In genomic region chr17:82354804-82355308, GRCh38 we compare ENCODE assay signal across 32 cellular contexts. TPM values are rescaled to one million over a fixed set of nuclear protein-coding genes. Genes with fewer than 3 reads are reported as not detected.
"Had no signal": no experiment of that assay in that cellular context is flagged by ENCODE, and none has a peak within 500 bp of the region (broad histone marks: within the 10 kb centered on the region; RNA-seq: fewer than 3 reads in every experiment).

No MANE protein-coding gene starts in this region.

- H3K4me1 ChIP-seq: adrenal gland, gastrocnemius medialis had no signal

- H3K27ac ChIP-seq: adrenal gland, foreskin keratinocyte, gastrocnemius medialis, heart left ventricle had no signal

- DNase-seq: activated CD4-positive, alpha-beta memory T cell treated with anti-CD3 and anti-CD28 coated beads, Interleukin-2, amount 10 ng/mL, durations not matched to agents 7 days and 5 days; activated CD4-positive, alpha-beta T cell treated with anti-CD3 and anti-CD28 coated beads for 1 hour; activated CD4-positive, alpha-beta T cell treated with anti-CD3 and anti-CD28 coated beads for 4 hours; activated CD4-positive, alpha-beta T cell treated with anti-CD3 and anti-CD28 coated beads, Interleukin-2, amount 10 ng/mL, durations not matched to agents 7 days and 5 days; activated CD4-positive, alpha-beta T cell treated with anti-CD3 and anti-CD28 coated beads, Interleukin-2, amount 50 U/mL, for 4 hours; activated CD8-positive, alpha-beta memory T cell treated with anti-CD3 and anti-CD28 coated beads, Interleukin-2, amount 50 U/mL, for 48 hours; activated effector memory CD4-positive, alpha-beta T cell treated with anti-CD3 and anti-CD28 coated beads, Interleukin-2, amount 50 U/mL, for 16 hours; activated naive CD4-positive, alpha-beta T cell treated with anti-CD3 and anti-CD28 coated beads for 36 hours; activated naive CD8-positive, alpha-beta T cell treated with anti-CD3 and anti-CD28 coated beads for 36 hours; activated naive CD8-positive, alpha-beta T cell treated with anti-CD3 and anti-CD28 coated beads, Interleukin-2, amount 50 U/mL, for 24 hours; activated T-cell treated with anti-CD3 and anti-CD28 coated beads for 4 hours; activated T-cell treated with anti-CD3 and anti-CD28 coated beads, Interleukin-2, amount 50 U/mL, for 24 hours; activated T-cell treated with anti-CD3 and anti-CD28 coated beads, Interleukin-2, amount 50 U/mL, for 72 hours; adrenal gland; amygdala; body of pancreas; caudate nucleus; cortex of kidney; dermis blood vessel endothelial cell; effector CD4-positive, alpha-beta T cell; effector memory CD8-positive, alpha-beta T cell; erythroblast; foreskin keratinocyte; gastrocnemius medialis; glutamatergic neuron; heart left ventricle; T-helper 2 cell had no signal

- FAIRE-seq: colon had no signal

- H3K9me3 ChIP-seq: adrenal gland, body of pancreas, esophagus muscularis mucosa, gastrocnemius medialis, heart left ventricle had no signal

- H3K4me3 ChIP-seq: adrenal gland, body of pancreas, esophagus muscularis mucosa, gastrocnemius medialis, heart left ventricle had no signal

- ATAC-seq: activated naive CD8-positive, alpha-beta T cell treated with anti-CD3 and anti-CD28 coated beads, Interleukin-2, amount 50 U/mL, for 24 hours; activated T-cell treated with anti-CD3 and anti-CD28 coated beads, Interleukin-2, amount 50 U/mL, for 72 hours; body of pancreas; effector memory CD8-positive, alpha-beta T cell; foreskin keratinocyte; gastrocnemius medialis; heart left ventricle; WTC11 had no signal

- H3K36me3 ChIP-seq: adrenal gland, esophagus muscularis mucosa, gastrocnemius medialis, heart left ventricle had no signal

- H3K27me3 ChIP-seq: body of pancreas had no signal

RNA-seq across cellular contexts. Expression of gene TEX19, which starts 4.2 kb away (rescaled TPM):
- total RNA-seq: activated CD4-positive, alpha-beta memory T cell treated with anti-CD3 and anti-CD28 coated beads, Interleukin-2, amount 10 ng/mL, durations not matched to agents 7 days and 5 days; aorta; body of pancreas; chondrocyte; dermis blood vessel endothelial cell; esophagus muscularis mucosa; heart left ventricle had no signal
- polyA plus RNA-seq: adrenal gland, aorta, heart left ventricle had no signal

RNA-seq across cellular contexts. Expression of gene UTS2R, which starts 16.7 kb away (rescaled TPM):
- total RNA-seq: activated CD4-positive, alpha-beta memory T cell treated with anti-CD3 and anti-CD28 coated beads, Interleukin-2, amount 10 ng/mL, durations not matched to agents 7 days and 5 days; activated CD4-positive, alpha-beta T cell treated with anti-CD3 and anti-CD28 coated beads, Interleukin-2, amount 10 ng/mL, durations not matched to agents 7 days and 5 days; activated naive CD4-positive, alpha-beta T cell treated with anti-CD3 and anti-CD28 coated beads for 36 hours; activated naive CD8-positive, alpha-beta T cell treated with anti-CD3 and anti-CD28 coated beads for 36 hours; adrenal gland; aorta; body of pancreas; chondrocyte; dermis blood vessel endothelial cell; esophagus muscularis mucosa; foreskin keratinocyte; gastrocnemius medialis had no signal
- polyA plus RNA-seq: adrenal gland, aorta, foreskin keratinocyte had no signal

RNA-seq across cellular contexts. Expression of gene CD7, which starts 37.4 kb away (rescaled TPM):
- total RNA-seq: body of pancreas, chondrocyte, dermis blood vessel endothelial cell, foreskin keratinocyte had no signal
- polyA plus RNA-seq: foreskin keratinocyte had no signal
